1 cellular context compared by ENCODE assay signal in genomic region chr16:89261691-89262563, GRCh38.
TF ChIP-seq lines count a peak whose summit lies in the region.

No MANE protein-coding gene starts in this region.

TF ChIP-seq in HepG2, 621 proteins besides CTCF, POLR2A, EP300 and RAD21 (continued from another document and continues in another):
- TF ChIP-seq GLMP (CRISPR knock-in tag; IDR thresholded peaks at IDR 0.05; ENCODE audit: borderline replicate concordance), result no peak
- no peak; the same call in none of the 2 replicates for TF ChIP-seq PHF21A (CRISPR knock-in tag; IDR thresholded peaks at IDR 0.05)
- TF ChIP-seq ERF (CRISPR knock-in tag; IDR thresholded peaks at IDR 0.05), result peak; percentile 33; the same call in 1 of the 2 replicates
- TF ChIP-seq GRHL1 (CRISPR knock-in tag; conservative IDR thresholded peaks at IDR 0.05), result no peak
- TF ChIP-seq IRF1 (CRISPR knock-in tag; IDR thresholded peaks at IDR 0.05; ENCODE audit: low read depth), result peak; percentile 99
- TF ChIP-seq SETDB1 (CRISPR knock-in tag; IDR thresholded peaks at IDR 0.05; ENCODE audit: borderline replicate concordance), result no peak
- TF ChIP-seq THAP7 (CRISPR knock-in tag; IDR thresholded peaks at IDR 0.05), result peak; percentile 83; the same call in 1 of the 2 replicates
- TF ChIP-seq ZSCAN30 (CRISPR knock-in tag; IDR thresholded peaks at IDR 0.05), result no peak
- no peak for TF ChIP-seq ZHX2 (IDR thresholded peaks at IDR 0.05; ENCODE audit: low read depth)
- no peak for TF ChIP-seq ZHX2 (CRISPR knock-in tag; IDR thresholded peaks at IDR 0.05; ENCODE audit: borderline replicate concordance)
- TF ChIP-seq IRF2 (CRISPR knock-in tag; IDR thresholded peaks at IDR 0.05), result peak; percentile 100
- TF ChIP-seq ZNF18 (CRISPR knock-in tag; IDR thresholded peaks at IDR 0.05; ENCODE audit: insufficient replicate concordance), result no peak
- TF ChIP-seq AGO2 (optimal IDR thresholded peaks at IDR 0.05; ENCODE audit: low read depth, low read length), result peak; percentile 77
- peak; percentile 59; the same call in 1 of the 2 replicates for TF ChIP-seq KMT2B (CRISPR knock-in tag; IDR thresholded peaks at IDR 0.05)
- TF ChIP-seq GMEB2 (CRISPR knock-in tag; IDR thresholded peaks at IDR 0.05; ENCODE audit: low read depth), result no peak
- TF ChIP-seq SMAD3 (CRISPR knock-in tag; IDR thresholded peaks at IDR 0.05), result peak; percentile 30; the same call in 1 of the 2 replicates
- TF ChIP-seq TRIM24 (CRISPR knock-in tag; IDR thresholded peaks at IDR 0.05), result no peak
- peak; percentile 82 for TF ChIP-seq BORCS8-MEF2B (CRISPR knock-in tag; IDR thresholded peaks at IDR 0.05)
- TF ChIP-seq FOXJ3 (CRISPR knock-in tag; IDR thresholded peaks at IDR 0.05; ENCODE audit: borderline replicate concordance), result no peak
- peak; percentile 68 for TF ChIP-seq HNF1B (CRISPR knock-in tag; IDR thresholded peaks at IDR 0.05)
- no peak for TF ChIP-seq RBFOX2 (IDR thresholded peaks at IDR 0.05; ENCODE audit: low read depth, low read length)
- peak; percentile 17; the same call in 1 of the 2 replicates for TF ChIP-seq TFDP2 (CRISPR knock-in tag; IDR thresholded peaks at IDR 0.05)
- peak; percentile 91 for TF ChIP-seq ZNF34 (CRISPR knock-in tag; IDR thresholded peaks at IDR 0.05; ENCODE audit: borderline replicate concordance)
- peak in 1 of 2 experiments; percentile 42; a peak in 1 of 4 replicates for TF ChIP-seq KLF16 (CRISPR knock-in tag; IDR thresholded peaks at IDR 0.05)
- peak; percentile 35; the same call in 1 of the 2 replicates for TF ChIP-seq ZNF138 (CRISPR knock-in tag; IDR thresholded peaks at IDR 0.05; ENCODE audit: low read depth)
- TF ChIP-seq ZKSCAN5 (CRISPR knock-in tag; IDR thresholded peaks at IDR 0.05), result no peak
- TF ChIP-seq GPN1 (CRISPR knock-in tag; IDR thresholded peaks at IDR 0.05; ENCODE audit: borderline replicate concordance), result no peak
- peak; percentile 39; the same call in 1 of the 2 replicates for TF ChIP-seq FOXP4 (CRISPR knock-in tag; IDR thresholded peaks at IDR 0.05)
- TF ChIP-seq ASH2L (IDR thresholded peaks at IDR 0.05; ENCODE audit: insufficient read length, low read depth, low read length), result peak; percentile 93
- TF ChIP-seq ZNF205 (CRISPR knock-in tag; IDR thresholded peaks at IDR 0.05), result peak; percentile 44; the same call in 1 of the 2 replicates
- no peak for TF ChIP-seq AKAP8 (CRISPR knock-in tag; IDR thresholded peaks at IDR 0.05)
- TF ChIP-seq ELF1 (CRISPR knock-in tag; IDR thresholded peaks at IDR 0.05), result peak; percentile 9; the same call in 1 of the 2 replicates
- no peak for TF ChIP-seq ZNF672 (CRISPR knock-in tag; IDR thresholded peaks at IDR 0.05)
- TF ChIP-seq HOXA9 (CRISPR knock-in tag; IDR thresholded peaks at IDR 0.05; ENCODE audit: borderline replicate concordance), result no peak
- TF ChIP-seq NRL (CRISPR knock-in tag; IDR thresholded peaks at IDR 0.05; ENCODE audit: borderline replicate concordance), result peak; percentile 62; the same call in 1 of the 2 replicates
- TF ChIP-seq ZFX (CRISPR knock-in tag; IDR thresholded peaks at IDR 0.05; ENCODE audit: low read depth), result peak; percentile 87
- TF ChIP-seq MLLT10 (CRISPR knock-in tag; IDR thresholded peaks at IDR 0.05), result no peak
- no peak for TF ChIP-seq ZNF496 (CRISPR knock-in tag; IDR thresholded peaks at IDR 0.05; ENCODE audit: insufficient replicate concordance)
- no peak for TF ChIP-seq NFE2L1 (CRISPR knock-in tag; IDR thresholded peaks at IDR 0.05; ENCODE audit: borderline replicate concordance)
- no peak for TF ChIP-seq ARID3A (IDR thresholded peaks at IDR 0.05; ENCODE audit: low read depth, low read length)
- TF ChIP-seq SNAPC2 (CRISPR knock-in tag; IDR thresholded peaks at IDR 0.05), result 0 out of 2 replicates have a peak, but pooled peaks have one; percentile 71
